Comparison of ENCODE assay signal across 8 cellular contexts in genomic region chr22:20205464-20205963, GRCh38. TPM values are rescaled to one million over a fixed set of nuclear protein-coding genes. Genes with fewer than 3 reads are reported as not detected.
DNase-seq lines count a peak whose midpoint lies in the region; ATAC-seq and TF ChIP-seq lines count a peak whose summit lies in the region.
"Had no signal": no experiment of that assay in that cellular context is flagged by ENCODE, and none has a peak within 500 bp of the region (broad histone marks: within the 10 kb centered on the region; RNA-seq: fewer than 3 reads in every experiment).

No MANE protein-coding gene starts in this region.

- no peaks in the 10 kb centered on the region for H3F3A ChIP-seq in GM23338 (replicated peaks; ENCODE audit: low read depth)

- H3K4me1 Mint-ChIP-seq in GM23338: peaks cover 37% of the 10 kb centered on the region

- H3K27ac ChIP-seq in GM23338 (ENCODE audit: low read depth): no peak overlapping the region
- H3K27ac ChIP-seq in OCI-LY3 (ENCODE audit: low read length): peak overlapping the region; percentile 9; the same call in 1 of the 2 replicates
- peak overlapping the region; percentile 82 for H3K27ac ChIP-seq in duodenal mucosa (ENCODE audit: low read depth, low read length)
- H3K27ac ChIP-seq in sigmoid colon: peak overlapping the region; percentile 45 to 67 (median 58)

- no peaks in the 10 kb centered on the region for H3K36me3 Mint-ChIP-seq in GM23338 (ENCODE audit: low read depth)

- TF ChIP-seq EP300 in sigmoid colon (IDR thresholded peaks at IDR 0.05): no peak

- H3K79me2 ChIP-seq in GM23338 (replicated peaks; ENCODE audit: insufficient read depth): no peaks in the 10 kb centered on the region
- H3K79me2 ChIP-seq in OCI-LY3 (ENCODE audit: low read length): peaks cover 16% of the 10 kb centered on the region

- intact Hi-C loops in sigmoid colon (cut with DNase I): no loop called here

- H3K4me1 ChIP-seq in GM23338 (ENCODE audit: insufficient read depth): peaks cover 17% of the 10 kb centered on the region
- H3K4me1 ChIP-seq in OCI-LY3 (ENCODE audit: low read length): peaks cover 13% of the 10 kb centered on the region
- peaks cover 72 to 76% of the 10 kb centered on the region in 2 donors for H3K4me1 ChIP-seq in duodenal mucosa (ENCODE audit: control insufficient read depth in 1 of 2, insufficient read depth in 2 of 2, low read length in 2 of 2)
- H3K4me1 ChIP-seq in sigmoid colon: peaks cover 0 to 30% (median 12%) of the 10 kb centered on the region in 4 donors

- TF ChIP-seq POLR2A in sigmoid colon (IDR thresholded peaks at IDR 0.05): no peak

- H2AFZ ChIP-seq in GM23338 (no peak overlapping the region; the same call in 1 of the 2 replicates), OCI-LY3 (ENCODE audit: low read depth, low read length) (no peak overlapping the region; the same call in 1 of the 2 replicates)

- H3K27ac Mint-ChIP-seq in GM23338: peak overlapping the region; percentile 81

- H3K36me3 ChIP-seq in GM23338 (ENCODE audit: insufficient read depth) (no peaks in the 10 kb centered on the region), OCI-LY3 (replicated peaks; ENCODE audit: low read depth, low read length) (no peaks in the 10 kb centered on the region), duodenal mucosa (ENCODE audit: control insufficient read depth in 1 of 2, insufficient read depth in 2 of 2, low read length in 2 of 2) (no peaks in the 10 kb centered on the region), sigmoid colon (no peaks in the 10 kb centered on the region)

- H3K4me2 ChIP-seq in GM23338 (peak overlapping the region; percentile 48; the same call in 1 of the 2 replicates), OCI-LY3 (ENCODE audit: low read length) (peak overlapping the region; percentile 89)

- H3K27me3 ChIP-seq in GM23338 (ENCODE audit: insufficient read depth) (no peaks in the 10 kb centered on the region), OCI-LY3 (ENCODE audit: low read depth, low read length) (peaks cover 15% of the 10 kb centered on the region), duodenal mucosa (ENCODE audit: control insufficient read depth in 1 of 2, insufficient read depth in 2 of 2, low read length in 2 of 2) (no peaks in the 10 kb centered on the region), sigmoid colon (peaks cover 0 to 26% (median 0%) of the 10 kb centered on the region in 3 donors)

- H3K9ac ChIP-seq in OCI-LY3 (ENCODE audit: low read length) (peak overlapping the region; percentile 33; the same call in 1 of the 2 replicates), duodenal mucosa (ENCODE audit: low read depth in 1 of 2, low read length in 2 of 2) (peak overlapping the region; percentile 47 to 76)

- H4K20me1 ChIP-seq in GM23338 (replicated peaks; ENCODE audit: insufficient read depth) (no peaks in the 10 kb centered on the region), OCI-LY3 (ENCODE audit: insufficient read depth, low read length) (no peaks in the 10 kb centered on the region)

- WGBS in sigmoid colon, 2 donors: 93 to 94% methylated on average over 15 of the region's 15 CpGs

- ATAC-seq in GM23338: peak; percentile 12
- no peak for ATAC-seq in GM21390 (IDR thresholded peaks at IDR 0.05; ENCODE audit: unreplicated experiment)
- no peak for ATAC-seq in GM18868 (IDR thresholded peaks at IDR 0.05; ENCODE audit: unreplicated experiment)
- no peak for ATAC-seq in HG03196 (IDR thresholded peaks at IDR 0.05; ENCODE audit: unreplicated experiment)

- H3K4me3 ChIP-seq in GM23338: no peak overlapping the region
- H3K4me3 ChIP-seq in OCI-LY3 (ENCODE audit: low read length): peak overlapping the region; percentile 92
- peak overlapping the region; percentile 76 to 80 for H3K4me3 ChIP-seq in duodenal mucosa (ENCODE audit: low read depth in 1 of 2, low read length in 2 of 2)
- no peak overlapping the region for H3K4me3 ChIP-seq in sigmoid colon

- TF ChIP-seq CTCF in GM23338 (conservative IDR thresholded peaks at IDR 0.05; ENCODE audit: low read depth in 2 of 2): no peak
- no peak for TF ChIP-seq CTCF in OCI-LY3 (IDR thresholded peaks at IDR 0.05; ENCODE audit: low read depth, low read length)
- TF ChIP-seq CTCF in sigmoid colon (IDR thresholded peaks at IDR 0.05): no peak

- H3K9me3 ChIP-seq in OCI-LY3 (ENCODE audit: insufficient read depth, low read length): no peaks in the 10 kb centered on the region
- H3K9me3 ChIP-seq in duodenal mucosa (ENCODE audit: control insufficient read depth in 1 of 2, low read length in 2 of 2): no peaks in the 10 kb centered on the region
- no peaks in the 10 kb centered on the region for H3K9me3 ChIP-seq in sigmoid colon

- H3K9me3 Mint-ChIP-seq in GM23338: no peaks in the 10 kb centered on the region

- DNase-seq in GM23338 (ENCODE audit: low spot score) (no peak), sigmoid colon (no peak)

- H3K4me3 Mint-ChIP-seq in GM23338: peak overlapping the region; percentile 15; the same call in 1 of the 3 replicates

- peaks cover 12% of the 10 kb centered on the region for H3K27me3 Mint-ChIP-seq in GM23338 (ENCODE audit: insufficient read depth, low read depth, poor library complexity)

- no peaks in the 10 kb centered on the region for H3K9me2 ChIP-seq in GM23338 (ENCODE audit: insufficient read depth)

TF ChIP-seq in GM23338, 12 proteins besides CTCF, POLR2A, EP300 and RAD21 (continues in another document):
- TF ChIP-seq, protein P1, sequence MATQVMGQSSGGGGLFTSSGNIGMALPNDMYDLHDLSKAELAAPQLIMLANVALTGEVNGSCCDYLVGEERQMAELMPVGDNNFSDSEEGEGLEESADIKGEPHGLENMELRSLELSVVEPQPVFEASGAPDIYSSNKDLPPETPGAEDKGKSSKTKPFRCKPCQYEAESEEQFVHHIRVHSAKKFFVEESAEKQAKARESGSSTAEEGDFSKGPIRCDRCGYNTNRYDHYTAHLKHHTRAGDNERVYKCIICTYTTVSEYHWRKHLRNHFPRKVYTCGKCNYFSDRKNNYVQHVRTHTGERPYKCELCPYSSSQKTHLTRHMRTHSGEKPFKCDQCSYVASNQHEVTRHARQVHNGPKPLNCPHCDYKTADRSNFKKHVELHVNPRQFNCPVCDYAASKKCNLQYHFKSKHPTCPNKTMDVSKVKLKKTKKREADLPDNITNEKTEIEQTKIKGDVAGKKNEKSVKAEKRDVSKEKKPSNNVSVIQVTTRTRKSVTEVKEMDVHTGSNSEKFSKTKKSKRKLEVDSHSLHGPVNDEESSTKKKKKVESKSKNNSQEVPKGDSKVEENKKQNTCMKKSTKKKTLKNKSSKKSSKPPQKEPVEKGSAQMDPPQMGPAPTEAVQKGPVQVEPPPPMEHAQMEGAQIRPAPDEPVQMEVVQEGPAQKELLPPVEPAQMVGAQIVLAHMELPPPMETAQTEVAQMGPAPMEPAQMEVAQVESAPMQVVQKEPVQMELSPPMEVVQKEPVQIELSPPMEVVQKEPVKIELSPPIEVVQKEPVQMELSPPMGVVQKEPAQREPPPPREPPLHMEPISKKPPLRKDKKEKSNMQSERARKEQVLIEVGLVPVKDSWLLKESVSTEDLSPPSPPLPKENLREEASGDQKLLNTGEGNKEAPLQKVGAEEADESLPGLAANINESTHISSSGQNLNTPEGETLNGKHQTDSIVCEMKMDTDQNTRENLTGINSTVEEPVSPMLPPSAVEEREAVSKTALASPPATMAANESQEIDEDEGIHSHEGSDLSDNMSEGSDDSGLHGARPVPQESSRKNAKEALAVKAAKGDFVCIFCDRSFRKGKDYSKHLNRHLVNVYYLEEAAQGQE (IDR thresholded peaks at IDR 0.05; ENCODE audit: unreplicated experiment): no peak
- no peak for TF ChIP-seq ZNF114 (CRISPR knock-in tag; IDR thresholded peaks at IDR 0.05)
- no peak for TF ChIP-seq POLR2AphosphoS5 (IDR thresholded peaks at IDR 0.05; ENCODE audit: low read depth)
- TF ChIP-seq STAT1 (IDR thresholded peaks at IDR 0.05; ENCODE audit: unreplicated experiment): no peak
- TF ChIP-seq CREB1 (CRISPR knock-in tag; IDR thresholded peaks at IDR 0.05; ENCODE audit: low read depth): no peak
- TF ChIP-seq NANOG (IDR thresholded peaks at IDR 0.05; ENCODE audit: borderline replicate concordance): no peak
- no peak for TF ChIP-seq JUNB (IDR thresholded peaks at IDR 0.05; ENCODE audit: unreplicated experiment)
- no peak for TF ChIP-seq EZH2phosphoT487 (IDR thresholded peaks at IDR 0.05; ENCODE audit: unreplicated experiment)

RNA-seq across cellular contexts. Expression of gene CCDC188, which starts 54.7 kb away (rescaled TPM):
- total RNA-seq in GM23338 (2014; rRNA removed; shearing (Covaris generic)): not detected in 2 replicates
- polyA plus RNA-seq in GM23338 (2016; fragmentation: Nextera tagmentation; extraction: Ambion mirVana) (not detected in 2 replicates), sigmoid colon (1 to 10 TPM in 1 of 3 donors, not detected in 2; 1.1 TPM)
- under 1 TPM in 1 of 4 donors, not detected in 3; 0.41 TPM for total RNA-seq in sigmoid colon
- total RNA-seq: NCI-H460 had no signal

Comparison
In these comparisons a context has a peak if more than half of its experiments do, and no peak if none do; other contexts are left out.
1. H3K4me3 ChIP-seq: peak in OCI-LY3 (single experiment) and duodenal mucosa (2 of 2); none in GM23338 (single experiment) and sigmoid colon (0 of 4).